Comparison of ENCODE assay signal across 14 cellular contexts in genomic region chr20:47735412-47736400, GRCh38. TPM values are rescaled to one million over a fixed set of nuclear protein-coding genes. Genes with fewer than 3 reads are reported as not detected.
DNase-seq lines count a peak whose midpoint lies in the region; ATAC-seq and TF ChIP-seq lines count a peak whose summit lies in the region.
"Had no signal": no experiment of that assay in that cellular context is flagged by ENCODE, and none has a peak within 500 bp of the region (broad histone marks: within the 10 kb centered on the region; RNA-seq: fewer than 3 reads in every experiment).

No MANE protein-coding gene starts in this region.

- peak; percentile 15 for DNase-seq in NCI-H748 (lab: John Stamatoyannopoulos, UW; ENCODE audit: unreplicated experiment)
- DNase-seq in NCI-H748 treated with DMSO at 0.1 percent for 48 hours (lab: John Stamatoyannopoulos, UW) = no peak
- DNase-seq in adipocyte (ENCODE audit: low read depth) = peak; percentile 14
- DNase-seq in left lung = peak; percentile 83 to 90
- peak in 1 of 2 donors; percentile 78 for DNase-seq in upper lobe of left lung
- DNase-seq in Ammon's horn (ENCODE audit: low spot score) = no peak
- DNase-seq in stimulated activated CD4-positive, alpha-beta T cell treated with anti-CD3 and anti-CD28 coated beads, Interleukin-4, amount 100 ng/mL, for 4 hours = no peak
- DNase-seq: 8988T; amygdala; Calu3; islet precursor cell; stimulated activated CD4-positive, alpha-beta T cell treated with anti-CD3 and anti-CD28 coated beads, Interleukin-12 subunit alpha, Interleukin-12 subunit beta, amount 100 ng/mL, for 4 hours had no signal

- H3K27me3 ChIP-seq in adipocyte (replicated peaks; ENCODE audit: control insufficient read depth, insufficient read depth, low read length) = peaks cover 18% of the 10 kb centered on the region
- peaks cover 0 to 7% of the 10 kb centered on the region in 2 donors for H3K27me3 ChIP-seq in left lung
- H3K27me3 ChIP-seq in upper lobe of left lung = no peaks in the 10 kb centered on the region
- H3K27me3 ChIP-seq: Peyer's patch had no signal

- ATAC-seq in left lung (peak; percentile 92), upper lobe of left lung (ENCODE audit: low FRiP score in 2 of 2) (peak; percentile 78 to 87), HG02852 (IDR thresholded peaks at IDR 0.05; ENCODE audit: unreplicated experiment) (no peak)

- TF ChIP-seq CTCF in left lung (IDR thresholded peaks at IDR 0.05) (no peak), upper lobe of left lung (IDR thresholded peaks at IDR 0.05) (no peak)

- peaks cover 11% of the 10 kb centered on the region for H3K9me3 ChIP-seq in adipocyte (ENCODE audit: control insufficient read depth, low read length)
- no peaks in the 10 kb centered on the region for H3K9me3 ChIP-seq in left lung
- H3K9me3 ChIP-seq in upper lobe of left lung = no peaks in the 10 kb centered on the region
- H3K9me3 ChIP-seq: Peyer's patch had no signal

- WGBS in upper lobe of left lung, 2 donors = 58 to 62% methylated on average over 15 to 17 of the region's 17 CpGs

- H3K9ac ChIP-seq in adipocyte (ENCODE audit: low read length) = no peak overlapping the region

- H3K4me3 ChIP-seq in adipocyte (ENCODE audit: low read length) (no peak overlapping the region), left lung (no peak overlapping the region), upper lobe of left lung (no peak overlapping the region)
- H3K4me3 ChIP-seq: Peyer's patch had no signal

- no peak for TF ChIP-seq POLR2A in upper lobe of left lung (IDR thresholded peaks at IDR 0.05)

- peak overlapping the region in 1 of 2 donors; percentile 80 for H3K27ac ChIP-seq in left lung
- peak overlapping the region in 3 of 4 donors; percentile 4 to 69 (median 36) for H3K27ac ChIP-seq in upper lobe of left lung
- H3K27ac ChIP-seq: Peyer's patch had no signal

- intact Hi-C loops in left lung (cut with DNase I) = no loop called here

- H3K4me1 ChIP-seq in adipocyte (ENCODE audit: control insufficient read depth, insufficient read depth, low read length) (no peaks in the 10 kb centered on the region), left lung (peaks cover 0 to 27% of the 10 kb centered on the region in 2 donors), upper lobe of left lung (peaks cover 0 to 4% (median 0%) of the 10 kb centered on the region in 4 donors)
- H3K4me1 ChIP-seq: Peyer's patch had no signal

- H3K36me3 ChIP-seq in adipocyte (ENCODE audit: control insufficient read depth, insufficient read depth, low read length, severe bottlenecking) = no peaks in the 10 kb centered on the region
- H3K36me3 ChIP-seq in left lung = no peaks in the 10 kb centered on the region
- H3K36me3 ChIP-seq in upper lobe of left lung = no peaks in the 10 kb centered on the region
- H3K36me3 ChIP-seq: Peyer's patch had no signal

- TF ChIP-seq EP300 in upper lobe of left lung (IDR thresholded peaks at IDR 0.05) = no peak

RNA-seq across cellular contexts. Expression of gene SULF2, which starts 49.6 kb away (rescaled TPM):
- total RNA-seq in left lung (10 to 100 TPM; 40.4 to 42.0 TPM), upper lobe of left lung (10 to 100 TPM; 15.0 to 63.8 (median 21.7) TPM)

Comparison
In these comparisons a context has a peak if more than half of its experiments do, and no peak if none do; other contexts are left out.
1. DNase-seq: peak in NCI-H748 (single experiment), adipocyte (single experiment) and left lung (2 of 2); none in NCI-H748 treated with DMSO at 0.1 percent for 48 hours (single experiment), Ammon's horn (single experiment) and stimulated activated CD4-positive, alpha-beta T cell treated with anti-CD3 and anti-CD28 coated beads, Interleukin-4, amount 100 ng/mL, for 4 hours (0 of 2).